ENCODE assay signal across 1 cellular context in the genomic region with DNA sequence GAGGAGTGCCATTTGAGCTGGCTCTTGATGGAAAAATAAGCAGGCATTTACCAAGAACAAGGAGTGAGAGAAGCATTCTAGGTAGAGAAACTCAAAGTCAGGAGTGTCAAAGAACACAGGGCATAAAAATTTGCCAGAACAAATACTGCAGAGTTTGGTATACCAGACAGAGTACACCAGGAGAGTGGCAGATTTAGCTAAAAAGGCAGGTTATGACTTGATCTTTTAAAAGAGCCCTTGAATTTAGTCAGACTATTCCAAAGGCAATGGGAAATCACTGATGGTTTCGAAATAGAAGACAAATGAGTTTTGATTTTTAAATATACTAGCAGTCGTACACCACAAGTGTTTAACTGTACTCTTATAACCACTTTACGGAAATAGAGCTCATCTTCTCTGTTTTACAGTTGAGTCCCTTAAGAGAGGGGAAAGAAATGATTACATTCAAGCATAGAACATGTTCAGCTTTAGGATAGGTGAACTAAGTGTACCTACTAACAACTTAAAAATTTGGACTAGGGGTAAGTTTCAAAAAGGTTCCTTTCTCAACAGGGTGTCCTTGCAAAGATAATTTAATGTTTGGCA.
TF ChIP-seq lines count a peak whose summit lies in the region.

No MANE protein-coding gene starts in this region.

TF ChIP-seq in SK-N-SH, 30 proteins besides CTCF, POLR2A, EP300 and RAD21:
- TF ChIP-seq, protein P1, sequence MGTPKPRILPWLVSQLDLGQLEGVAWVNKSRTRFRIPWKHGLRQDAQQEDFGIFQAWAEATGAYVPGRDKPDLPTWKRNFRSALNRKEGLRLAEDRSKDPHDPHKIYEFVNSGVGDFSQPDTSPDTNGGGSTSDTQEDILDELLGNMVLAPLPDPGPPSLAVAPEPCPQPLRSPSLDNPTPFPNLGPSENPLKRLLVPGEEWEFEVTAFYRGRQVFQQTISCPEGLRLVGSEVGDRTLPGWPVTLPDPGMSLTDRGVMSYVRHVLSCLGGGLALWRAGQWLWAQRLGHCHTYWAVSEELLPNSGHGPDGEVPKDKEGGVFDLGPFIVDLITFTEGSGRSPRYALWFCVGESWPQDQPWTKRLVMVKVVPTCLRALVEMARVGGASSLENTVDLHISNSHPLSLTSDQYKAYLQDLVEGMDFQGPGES (IDR thresholded peaks at IDR 0.05; ENCODE audit: low read depth, low read length): no peak
- TF ChIP-seq CHD2 (IDR thresholded peaks at IDR 0.05; ENCODE audit: low read length, partially characterized antibody) (no peak), MEF2A (IDR thresholded peaks at IDR 0.05; ENCODE audit: borderline replicate concordance, low read depth) (no peak), NRF1 (IDR thresholded peaks at IDR 0.05; ENCODE audit: low read depth, low read length) (no peak), SMC3 (IDR thresholded peaks at IDR 0.05; ENCODE audit: low read depth, low read length) (no peak), TEAD4 (IDR thresholded peaks at IDR 0.05; ENCODE audit: borderline replicate concordance, insufficient read depth) (no peak), POLR2AphosphoS5 (IDR thresholded peaks at IDR 0.05; ENCODE audit: low read depth, low read length) (no peak)
- TF ChIP-seq, protein P2, sequence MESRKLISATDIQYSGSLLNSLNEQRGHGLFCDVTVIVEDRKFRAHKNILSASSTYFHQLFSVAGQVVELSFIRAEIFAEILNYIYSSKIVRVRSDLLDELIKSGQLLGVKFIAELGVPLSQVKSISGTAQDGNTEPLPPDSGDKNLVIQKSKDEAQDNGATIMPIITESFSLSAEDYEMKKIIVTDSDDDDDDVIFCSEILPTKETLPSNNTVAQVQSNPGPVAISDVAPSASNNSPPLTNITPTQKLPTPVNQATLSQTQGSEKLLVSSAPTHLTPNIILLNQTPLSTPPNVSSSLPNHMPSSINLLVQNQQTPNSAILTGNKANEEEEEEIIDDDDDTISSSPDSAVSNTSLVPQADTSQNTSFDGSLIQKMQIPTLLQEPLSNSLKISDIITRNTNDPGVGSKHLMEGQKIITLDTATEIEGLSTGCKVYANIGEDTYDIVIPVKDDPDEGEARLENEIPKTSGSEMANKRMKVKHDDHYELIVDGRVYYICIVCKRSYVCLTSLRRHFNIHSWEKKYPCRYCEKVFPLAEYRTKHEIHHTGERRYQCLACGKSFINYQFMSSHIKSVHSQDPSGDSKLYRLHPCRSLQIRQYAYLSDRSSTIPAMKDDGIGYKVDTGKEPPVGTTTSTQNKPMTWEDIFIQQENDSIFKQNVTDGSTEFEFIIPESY (IDR thresholded peaks at IDR 0.05; ENCODE audit: borderline replicate concordance, low read depth): no peak
- TF ChIP-seq, protein P3, sequence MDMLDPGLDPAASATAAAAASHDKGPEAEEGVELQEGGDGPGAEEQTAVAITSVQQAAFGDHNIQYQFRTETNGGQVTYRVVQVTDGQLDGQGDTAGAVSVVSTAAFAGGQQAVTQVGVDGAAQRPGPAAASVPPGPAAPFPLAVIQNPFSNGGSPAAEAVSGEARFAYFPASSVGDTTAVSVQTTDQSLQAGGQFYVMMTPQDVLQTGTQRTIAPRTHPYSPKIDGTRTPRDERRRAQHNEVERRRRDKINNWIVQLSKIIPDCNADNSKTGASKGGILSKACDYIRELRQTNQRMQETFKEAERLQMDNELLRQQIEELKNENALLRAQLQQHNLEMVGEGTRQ (IDR thresholded peaks at IDR 0.05; ENCODE audit: borderline replicate concordance, low read depth, low read length): no peak
- TF ChIP-seq, protein P4, sequence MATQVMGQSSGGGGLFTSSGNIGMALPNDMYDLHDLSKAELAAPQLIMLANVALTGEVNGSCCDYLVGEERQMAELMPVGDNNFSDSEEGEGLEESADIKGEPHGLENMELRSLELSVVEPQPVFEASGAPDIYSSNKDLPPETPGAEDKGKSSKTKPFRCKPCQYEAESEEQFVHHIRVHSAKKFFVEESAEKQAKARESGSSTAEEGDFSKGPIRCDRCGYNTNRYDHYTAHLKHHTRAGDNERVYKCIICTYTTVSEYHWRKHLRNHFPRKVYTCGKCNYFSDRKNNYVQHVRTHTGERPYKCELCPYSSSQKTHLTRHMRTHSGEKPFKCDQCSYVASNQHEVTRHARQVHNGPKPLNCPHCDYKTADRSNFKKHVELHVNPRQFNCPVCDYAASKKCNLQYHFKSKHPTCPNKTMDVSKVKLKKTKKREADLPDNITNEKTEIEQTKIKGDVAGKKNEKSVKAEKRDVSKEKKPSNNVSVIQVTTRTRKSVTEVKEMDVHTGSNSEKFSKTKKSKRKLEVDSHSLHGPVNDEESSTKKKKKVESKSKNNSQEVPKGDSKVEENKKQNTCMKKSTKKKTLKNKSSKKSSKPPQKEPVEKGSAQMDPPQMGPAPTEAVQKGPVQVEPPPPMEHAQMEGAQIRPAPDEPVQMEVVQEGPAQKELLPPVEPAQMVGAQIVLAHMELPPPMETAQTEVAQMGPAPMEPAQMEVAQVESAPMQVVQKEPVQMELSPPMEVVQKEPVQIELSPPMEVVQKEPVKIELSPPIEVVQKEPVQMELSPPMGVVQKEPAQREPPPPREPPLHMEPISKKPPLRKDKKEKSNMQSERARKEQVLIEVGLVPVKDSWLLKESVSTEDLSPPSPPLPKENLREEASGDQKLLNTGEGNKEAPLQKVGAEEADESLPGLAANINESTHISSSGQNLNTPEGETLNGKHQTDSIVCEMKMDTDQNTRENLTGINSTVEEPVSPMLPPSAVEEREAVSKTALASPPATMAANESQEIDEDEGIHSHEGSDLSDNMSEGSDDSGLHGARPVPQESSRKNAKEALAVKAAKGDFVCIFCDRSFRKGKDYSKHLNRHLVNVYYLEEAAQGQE (IDR thresholded peaks at IDR 0.05; ENCODE audit: low read depth, low read length): no peak
